8 cellular contexts compared by ENCODE assay signal in genomic region chr22:37121887-37122591, GRCh38. TPM values are rescaled to one million over a fixed set of nuclear protein-coding genes. Genes with fewer than 3 reads are reported as not detected.
DNase-seq lines count a peak whose midpoint lies in the region; ATAC-seq and TF ChIP-seq lines count a peak whose summit lies in the region.

No MANE protein-coding gene starts in this region.

- no peak for TF ChIP-seq CTCF in endothelial cell (IDR thresholded peaks at IDR 0.05; ENCODE audit: unreplicated experiment)

- CTCF ChIA-PET in activated CD4-positive, alpha-beta memory T cell treated with anti-CD3 and anti-CD28 coated beads, Interleukin-2, amount 10 ng/mL, durations not matched to agents 7 days and 5 days (lab: Charles Lee), result interaction anchor here (0.9 to 6.8 kb wide), 25 partner anchors 10 to 470 kb away, joined by 3 to 81 read pairs (median 5); partner anchors contain the start of gene IL2RB

- H3K27me3 Mint-ChIP-seq in activated CD4-positive, alpha-beta memory T cell treated with anti-CD3 and anti-CD28 coated beads, Interleukin-2, amount 10 ng/mL, durations not matched to agents 7 days and 5 days, result no peaks in the 10 kb centered on the region
- H3K27me3 Mint-ChIP-seq in endothelial cell (ENCODE audit: unreplicated experiment), result peaks cover 1% of the 10 kb centered on the region

- H3K9me3 Mint-ChIP-seq in activated CD4-positive, alpha-beta memory T cell treated with anti-CD3 and anti-CD28 coated beads, Interleukin-2, amount 10 ng/mL, durations not matched to agents 7 days and 5 days, result no peaks in the 10 kb centered on the region
- no peaks in the 10 kb centered on the region for H3K9me3 Mint-ChIP-seq in endothelial cell (ENCODE audit: unreplicated experiment)

- H3K27ac Mint-ChIP-seq in activated CD4-positive, alpha-beta memory T cell treated with anti-CD3 and anti-CD28 coated beads, Interleukin-2, amount 10 ng/mL, durations not matched to agents 7 days and 5 days, result peak overlapping the region; percentile 99
- peak overlapping the region; percentile 48 for H3K27ac Mint-ChIP-seq in endothelial cell (ENCODE audit: unreplicated experiment)

- H3K4me1 Mint-ChIP-seq in activated CD4-positive, alpha-beta memory T cell treated with anti-CD3 and anti-CD28 coated beads, Interleukin-2, amount 10 ng/mL, durations not matched to agents 7 days and 5 days, result peaks cover 88% of the 10 kb centered on the region
- H3K4me1 Mint-ChIP-seq in endothelial cell (ENCODE audit: unreplicated experiment), result peaks cover 15% of the 10 kb centered on the region

- in situ Hi-C loops in Caki2 (cut with HindIII; ENCODE audit: low pct_unique_long_range_greater_than_20kb, low sequenced_read_pairs), result no loop called here

- POLR2A ChIA-PET in activated CD4-positive, alpha-beta memory T cell treated with anti-CD3 and anti-CD28 coated beads, Interleukin-2, amount 10 ng/mL, durations not matched to agents 7 days and 5 days (lab: Charles Lee), result interaction anchor here (0.7 to 25.4 kb wide), 27 partner anchors 17 to 593 kb away, joined by 3 to 502 read pairs (median 5); partner anchors contain the start of genes C1QTNF6, IL2RB, NCF4 and RAC2

- DNase-seq in Caki2 (ENCODE audit: low read depth) (peak; percentile 21), endothelial cell (ENCODE audit: low spot score) (peak; percentile 21), D341Med (ENCODE audit: low spot score) (no peak), Kasumi-1 (lab: John Stamatoyannopoulos, UW) (no peak)
- peak; percentile 79 for DNase-seq in Jurkat, Clone E6-1 (ENCODE audit: low read depth, low spot score)
- peak; percentile 96 for DNase-seq in activated CD4-positive, alpha-beta memory T cell treated with anti-CD3 and anti-CD28 coated beads, Interleukin-2, amount 10 ng/mL, durations not matched to agents 7 days and 5 days
- DNase-seq in stimulated activated CD4-positive, alpha-beta T cell treated with anti-CD3 and anti-CD28 coated beads, Interleukin-4, amount 100 ng/mL, for 24 hours, result peak; percentile 95

- peak overlapping the region; percentile 74 for H3K4me3 Mint-ChIP-seq in activated CD4-positive, alpha-beta memory T cell treated with anti-CD3 and anti-CD28 coated beads, Interleukin-2, amount 10 ng/mL, durations not matched to agents 7 days and 5 days
- H3K4me3 Mint-ChIP-seq in endothelial cell (ENCODE audit: unreplicated experiment), result no peak overlapping the region

- H3K36me3 Mint-ChIP-seq in activated CD4-positive, alpha-beta memory T cell treated with anti-CD3 and anti-CD28 coated beads, Interleukin-2, amount 10 ng/mL, durations not matched to agents 7 days and 5 days (ENCODE audit: low read depth), result peaks cover 61% of the 10 kb centered on the region
- H3K36me3 Mint-ChIP-seq in endothelial cell (ENCODE audit: low read depth, unreplicated experiment), result no peaks in the 10 kb centered on the region

- ATAC-seq in GM21447 (IDR thresholded peaks at IDR 0.05; ENCODE audit: unreplicated experiment), result peak; percentile 87

- H3K4me3 ChIP-seq in Jurkat, Clone E6-1 (ENCODE audit: low read length), result no peak overlapping the region

RNA-seq across cellular contexts. Expression of gene TMPRSS6, which starts 12.5 kb away (rescaled TPM):
- total RNA-seq in Caki2 (2014; rRNA removed; shearing (Covaris generic); ENCODE audit: low replicate concordance), result not detected in 2 replicates
- 0.27 TPM for polyA plus RNA-seq in Jurkat, Clone E6-1 (2012; ENCODE audit: insufficient read depth, insufficient read length)
- 10 to 100 TPM; 14.0 to 14.7 TPM for total RNA-seq in activated CD4-positive, alpha-beta memory T cell treated with anti-CD3 and anti-CD28 coated beads, Interleukin-2, amount 10 ng/mL, durations not matched to agents 7 days and 5 days
- total RNA-seq in endothelial cell (ENCODE audit: unreplicated experiment), result not detected

RNA-seq across cellular contexts. Expression of gene IL2RB, which starts 27.7 kb away (rescaled TPM):
- total RNA-seq in Caki2 (2014; rRNA removed; shearing (Covaris generic); ENCODE audit: low replicate concordance), result 0.06 TPM in 1 of 2 replicates, not detected in the other
- 0.79 TPM for polyA plus RNA-seq in Jurkat, Clone E6-1 (2012; ENCODE audit: insufficient read depth, insufficient read length)
- total RNA-seq in activated CD4-positive, alpha-beta memory T cell treated with anti-CD3 and anti-CD28 coated beads, Interleukin-2, amount 10 ng/mL, durations not matched to agents 7 days and 5 days, result 100 to 1,000 TPM; 320 to 323 TPM
- 0.51 TPM for total RNA-seq in endothelial cell (ENCODE audit: unreplicated experiment)

Comparison
In these comparisons a context has a peak if more than half of its experiments do, and no peak if none do; other contexts are left out.
1. DNase-seq: peak in Caki2 (single experiment), Jurkat, Clone E6-1 (single experiment), activated CD4-positive, alpha-beta memory T cell treated with anti-CD3 and anti-CD28 coated beads, Interleukin-2, amount 10 ng/mL, durations not matched to agents 7 days and 5 days (single experiment), endothelial cell (single experiment) and stimulated activated CD4-positive, alpha-beta T cell treated with anti-CD3 and anti-CD28 coated beads, Interleukin-4, amount 100 ng/mL, for 24 hours (single experiment); none in D341Med (single experiment) and Kasumi-1 (0 of 2).
2. RNA of gene TMPRSS6, which starts 12.5 kb away (total RNA-seq): 14.0 to 14.7 TPM in activated CD4-positive, alpha-beta memory T cell treated with anti-CD3 and anti-CD28 coated beads, Interleukin-2, amount 10 ng/mL, durations not matched to agents 7 days and 5 days; not detected in endothelial cell (single experiment) and not detected in Caki2; every median in the first group is over 10 times any median in the second.
3. RNA of gene IL2RB, which starts 27.7 kb away (total RNA-seq): 320 to 323 TPM in activated CD4-positive, alpha-beta memory T cell treated with anti-CD3 and anti-CD28 coated beads, Interleukin-2, amount 10 ng/mL, durations not matched to agents 7 days and 5 days; 0.51 TPM in endothelial cell (single experiment) and 0.06 TPM in Caki2; every median in the first group is over 100 times any median in the second.